In the genomic region with DNA sequence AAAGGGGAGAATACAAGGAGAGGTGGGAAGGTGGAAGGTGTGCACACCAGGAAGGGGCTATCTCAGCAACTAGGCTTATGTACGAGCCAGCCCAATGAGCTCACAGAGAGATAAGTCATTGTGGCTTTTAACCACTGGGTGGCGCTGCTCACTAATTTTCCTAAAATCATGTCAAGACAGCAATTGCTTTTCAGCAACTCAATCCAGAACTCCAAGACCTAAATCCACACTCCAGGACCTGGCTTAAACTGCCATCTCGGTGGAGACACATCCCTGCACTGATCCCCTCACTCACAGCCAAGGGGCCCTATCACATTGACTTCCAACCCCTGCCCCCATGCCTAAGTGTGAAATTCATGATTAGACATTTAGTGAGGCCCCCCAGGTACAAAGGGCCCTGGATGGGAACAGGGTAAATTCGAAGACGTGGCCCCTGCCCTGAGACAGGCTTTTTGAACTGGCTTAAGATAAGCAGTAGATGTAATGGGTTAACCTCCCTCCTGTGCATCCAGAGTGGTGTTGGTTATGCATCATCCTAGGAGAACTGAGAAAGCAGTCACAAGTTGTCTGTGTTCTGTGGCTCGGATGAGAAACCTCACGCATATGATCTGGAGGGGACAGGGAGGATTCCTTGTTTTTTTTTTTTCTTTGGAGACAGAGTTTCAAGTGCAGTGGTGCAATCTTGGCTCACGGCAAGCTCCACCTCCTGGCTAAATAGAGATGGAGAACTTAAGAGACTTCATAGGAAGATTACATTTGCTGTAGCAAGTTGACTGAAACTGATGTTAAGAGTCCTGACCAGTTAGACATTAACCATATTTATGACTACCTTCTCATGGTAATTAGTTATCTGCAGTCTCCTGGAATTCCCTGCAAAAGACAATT, we compare ENCODE assay signal across 8 cellular contexts. TPM values are rescaled to one million over a fixed set of nuclear protein-coding genes. Genes with fewer than 3 reads are reported as not detected.
DNase-seq lines count a peak whose midpoint lies in the region; ATAC-seq, FAIRE-seq and TF ChIP-seq lines count a peak whose summit lies in the region.

No MANE protein-coding gene starts in this region.

- ATAC-seq in pancreas (peak; percentile 64 to 88 (median 86)), upper lobe of left lung (ENCODE audit: low FRiP score in 2 of 2) (peak; percentile 68 to 84), HG02973 (IDR thresholded peaks at IDR 0.05; ENCODE audit: unreplicated experiment) (no peak)

- no peaks in the 10 kb centered on the region for H3K36me3 ChIP-seq in SJCRH30
- no peaks in the 10 kb centered on the region for H3K36me3 ChIP-seq in pancreas
- H3K36me3 ChIP-seq in upper lobe of left lung: no peaks in the 10 kb centered on the region

- intact Hi-C loops in pancreas (cut with DNase I): loop anchor here in 2 of 3 donors (5.0 to 10.0 kb wide), 3 partner anchors 95 to 178 kb away; partner anchors contain the start of gene CCL18 (in 1 of the 2)

- peak; percentile 69 to 88 (median 78) for TF ChIP-seq CTCF in pancreas (IDR thresholded peaks at IDR 0.05)
- TF ChIP-seq CTCF in upper lobe of left lung (IDR thresholded peaks at IDR 0.05): peak; percentile 72 to 90 (median 84)

- H3K9me3 ChIP-seq in SJCRH30 (replicated peaks): no peaks in the 10 kb centered on the region
- no peaks in the 10 kb centered on the region for H3K9me3 ChIP-seq in pancreas
- H3K9me3 ChIP-seq in upper lobe of left lung: no peaks in the 10 kb centered on the region

- H3K4me3 ChIP-seq in SJCRH30 (no peak overlapping the region), pancreas (no peak overlapping the region), upper lobe of left lung (no peak overlapping the region)

- no peak overlapping the region for H3K27ac ChIP-seq in SJCRH30
- no peak overlapping the region for H3K27ac ChIP-seq in pancreas
- H3K27ac ChIP-seq in upper lobe of left lung: no peak overlapping the region

- peak; percentile 73 for DNase-seq in DMS153 treated with DMSO at 0.1 percent for 48 hours (lab: John Stamatoyannopoulos, UW; ENCODE audit: unreplicated experiment)
- DNase-seq in LoVo (ENCODE audit: low spot score): peak; percentile 74
- DNase-seq in SJCRH30: peak; percentile 63 to 86
- DNase-seq in activated naive CD4-positive, alpha-beta T cell treated with Interleukin-2 at 50 U/mL for 16 hours: peak; percentile 71
- DNase-seq in glomerular endothelial cell (ENCODE audit: extremely low read depth, low read depth, low spot score): peak; percentile 72
- peak in 5 of 6 donors; percentile 66 to 83 (median 72) for DNase-seq in pancreas
- DNase-seq in upper lobe of left lung: peak in 1 of 2 donors; percentile 75

- no peaks in the 10 kb centered on the region for H3K4me1 ChIP-seq in SJCRH30
- H3K4me1 ChIP-seq in pancreas: peaks cover 0 to 10% (median 7%) of the 10 kb centered on the region in 3 donors
- peaks cover 4 to 18% (median 5%) of the 10 kb centered on the region in 4 donors for H3K4me1 ChIP-seq in upper lobe of left lung

- WGBS in pancreas, 2 donors: 23 to 24% methylated on average over 8 of the region's 8 CpGs
- WGBS in upper lobe of left lung, 2 donors: 36 to 39% methylated on average over 8 of the region's 8 CpGs

- no peak for FAIRE-seq in pancreas (lab: Jason Lieb, UNC)

- TF ChIP-seq POLR2A in upper lobe of left lung (IDR thresholded peaks at IDR 0.05): no peak

- TF ChIP-seq EP300 in upper lobe of left lung (IDR thresholded peaks at IDR 0.05): no peak

- H3K27me3 ChIP-seq in SJCRH30 (peaks cover 38% of the 10 kb centered on the region), pancreas (no peaks in the 10 kb centered on the region), upper lobe of left lung (no peaks in the 10 kb centered on the region)

RNA-seq across cellular contexts. Expression of gene CCL16, which starts 11.5 kb away (rescaled TPM):
- not detected in 2 replicates for total RNA-seq in SJCRH30 (2014; rRNA removed; shearing (Covaris generic))
- not detected in 2 replicates for total RNA-seq in glomerular endothelial cell
- total RNA-seq in pancreas: not detected
- under 1 TPM; 0.14 to 0.30 TPM for polyA plus RNA-seq in pancreas
- total RNA-seq in upper lobe of left lung: under 1 TPM in 2 of 6 donors, not detected in 4; 0.20 to 0.61 TPM

RNA-seq across cellular contexts. Expression of gene CCL14, which starts 16.7 kb away (rescaled TPM):
- total RNA-seq in SJCRH30 (2014; rRNA removed; shearing (Covaris generic)): not detected in 2 replicates
- total RNA-seq in glomerular endothelial cell: 5.6 and 11.2 TPM in 2 replicates
- 10 to 100 TPM in 1 of 6 donors, 1 to 10 TPM in 5; 1.9 to 11.5 (median 5.0) TPM for total RNA-seq in pancreas
- 10 to 100 TPM in 1 of 2 donors, 1 to 10 TPM in 1; 5.7 to 53.7 TPM for polyA plus RNA-seq in pancreas
- total RNA-seq in upper lobe of left lung: 10 to 100 TPM in 2 of 6 donors, 1 to 10 TPM in 4; 1.0 to 90.7 (median 5.6) TPM

RNA-seq across cellular contexts. Expression of gene LYZL6, which starts 26.3 kb away (rescaled TPM):
- not detected in 2 replicates for total RNA-seq in SJCRH30 (2014; rRNA removed; shearing (Covaris generic))
- total RNA-seq in glomerular endothelial cell (not detected in 2 replicates), pancreas (not detected), upper lobe of left lung (not detected)
- polyA plus RNA-seq in pancreas: not detected

RNA-seq across cellular contexts. Expression of gene CCL15, which starts 31.6 kb away (rescaled TPM):
- total RNA-seq in SJCRH30 (2014; rRNA removed; shearing (Covaris generic)): not detected in 2 replicates
- total RNA-seq in glomerular endothelial cell (not detected in 2 replicates), pancreas (under 1 TPM in 3 of 6 donors, not detected in 3; 0.32 to 0.55 (median 0.32) TPM), upper lobe of left lung (1 to 10 TPM in 2 of 6 donors, under 1 TPM in 2, not detected in 2; 0.72 to 2.6 (median 1.4) TPM)
- polyA plus RNA-seq in pancreas: under 1 TPM in 1 of 2 donors, not detected in 1; 0.59 TPM

RNA-seq across cellular contexts. Expression of gene RDM1, which starts 39.2 kb away (rescaled TPM):
- total RNA-seq in SJCRH30 (2014; rRNA removed; shearing (Covaris generic)): not detected in 2 replicates
- total RNA-seq in glomerular endothelial cell (0.47 TPM in 1 of 2 replicates, not detected in the other), pancreas (under 1 TPM in 1 of 6 donors, not detected in 5; 0.31 TPM), upper lobe of left lung (not detected)
- not detected for polyA plus RNA-seq in pancreas
